ENCODE assay signal across 8 cellular contexts in genomic region chr1:151457911-151458882, GRCh38. TPM values are rescaled to one million over a fixed set of nuclear protein-coding genes. Genes with fewer than 3 reads are reported as not detected.
A peak's percentile ranks its signal among the peaks of the same experiment; 100 is the strongest.
DNase-seq lines count a peak whose midpoint lies in the region; TF ChIP-seq lines count a peak whose summit lies in the region.

No MANE protein-coding gene starts in this region.

- 0 to 1% (median 1%) methylated on average over 21 to 86 of the region's 87 CpGs for WGBS in adrenal gland, 4 donors
- WGBS in trophoblast cell (ENCODE audit: extremely low coverage, insufficient coverage, insufficient read length) = no CpG with 5 or more reads among the region's 87 CpGs
- WGBS in urinary bladder = 4% methylated on average over 85 of the region's 87 CpGs

- H4K12ac ChIP-seq in trophoblast cell (ENCODE audit: low read depth, low read length) = no peak overlapping the region

- in situ Hi-C loops in HAP-1 (cut with MboI; ENCODE audit: low sequenced_read_pairs) = no loop called here

- H3K9ac ChIP-seq in trophoblast cell (ENCODE audit: low read length) = peak overlapping the region; percentile 97

- DNase-seq in D341Med (ENCODE audit: low spot score) (peak; percentile 95), HAP-1 (ENCODE audit: low spot score in 2 of 2) (peak; percentile 74 to 76), NCI-H1105 treated with DMSO at 0.1 percent for 48 hours (lab: John Stamatoyannopoulos, UW) (peak; percentile 73), SW480 (ENCODE audit: low spot score) (peak; percentile 79), adrenal gland (peak; percentile 69 to 81 (median 71)), cardiac septum (ENCODE audit: low spot score) (peak; percentile 79), trophoblast cell (peak; percentile 23 to 60)

- peak overlapping the region; percentile 67 for H3K4me2 ChIP-seq in trophoblast cell (ENCODE audit: low read length)

- no peak overlapping the region for H3K14ac ChIP-seq in trophoblast cell (ENCODE audit: low read length)

- peak overlapping the region; percentile 83 for H3K4ac ChIP-seq in trophoblast cell (ENCODE audit: low read depth, low read length)

- H2AK5ac ChIP-seq in trophoblast cell (ENCODE audit: low read length) = no peak overlapping the region

- H2AFZ ChIP-seq in trophoblast cell (ENCODE audit: insufficient read depth, low read length, poor library complexity) = no peak overlapping the region

- TF ChIP-seq POLR2A in adrenal gland (IDR thresholded peaks at IDR 0.05) = peak; percentile 41 to 78

- intact Hi-C loops in adrenal gland (cut with DNase I) = no loop called here
- intact Hi-C loops in cardiac septum (cut with DNase I) = loop anchor here (5.0 kb wide), 1 partner anchor 79 kb away; no protein-coding TSS in a partner anchor

- peaks cover 8% of the 10 kb centered on the region for H3K79me1 ChIP-seq in trophoblast cell (ENCODE audit: low read length)

- peaks cover under 1% of the 10 kb centered on the region; the same call in 1 of the 2 replicates for H3K27me3 ChIP-seq in HAP-1 (ENCODE audit: low read depth)
- no peaks in the 10 kb centered on the region for H3K27me3 ChIP-seq in adrenal gland
- H3K27me3 ChIP-seq in trophoblast cell (ENCODE audit: insufficient read depth, low read length) = no peaks in the 10 kb centered on the region

- TF ChIP-seq CTCF in adrenal gland (IDR thresholded peaks at IDR 0.05) = no peak

- peak overlapping the region; percentile 88 for H4K91ac ChIP-seq in trophoblast cell (ENCODE audit: low read depth, low read length)

- H3K23ac ChIP-seq in trophoblast cell (ENCODE audit: low read length) = no peak overlapping the region

- H3K9me3 ChIP-seq in HAP-1 = no peaks in the 10 kb centered on the region
- no peaks in the 10 kb centered on the region for H3K9me3 ChIP-seq in adrenal gland (replicated peaks in 1 of 3)
- no peaks in the 10 kb centered on the region for H3K9me3 ChIP-seq in trophoblast cell (ENCODE audit: insufficient read depth, low read depth, low read length)

- peak overlapping the region; percentile 81 for H4K8ac ChIP-seq in trophoblast cell (ENCODE audit: low read depth, low read length)

- H3K79me2 ChIP-seq in trophoblast cell (ENCODE audit: control insufficient read depth, insufficient read depth, low read length, poor library complexity) = peaks cover 11% of the 10 kb centered on the region

- H3K36me3 ChIP-seq in HAP-1 (replicated peaks) (peaks cover 13% of the 10 kb centered on the region), adrenal gland (replicated peaks in 1 of 2) (no peaks in the 10 kb centered on the region), trophoblast cell (ENCODE audit: control insufficient read depth in 1 of 2, insufficient read depth in 2 of 2, low read length in 2 of 2) (peaks cover 0 to 1% of the 10 kb centered on the region in 2 experiments), urinary bladder (ENCODE audit: insufficient read depth) (no peaks in the 10 kb centered on the region)

- H3K27ac ChIP-seq in adrenal gland = peak overlapping the region; percentile 22 to 99 (median 88)
- peak overlapping the region; percentile 87 for H3K27ac ChIP-seq in trophoblast cell (ENCODE audit: low read depth, low read length)
- H3K27ac ChIP-seq in urinary bladder (ENCODE audit: low read depth) = peak overlapping the region; percentile 97

- peak overlapping the region; percentile 49 for H3K4me3 ChIP-seq in HAP-1
- H3K4me3 ChIP-seq in adrenal gland = peak overlapping the region; percentile 26 to 84 (median 70)
- H3K4me3 ChIP-seq in trophoblast cell (ENCODE audit: low read depth, low read length) = peak overlapping the region; percentile 96
- peak overlapping the region; percentile 97 for H3K4me3 ChIP-seq in urinary bladder (ENCODE audit: low read depth, low read length)

- H3K18ac ChIP-seq in trophoblast cell (ENCODE audit: low read length) = peak overlapping the region; percentile 87

- H3K4me1 ChIP-seq in HAP-1 = peaks cover 11% of the 10 kb centered on the region
- H3K4me1 ChIP-seq in adrenal gland (replicated peaks in 1 of 2) = peaks cover 25 to 45% of the 10 kb centered on the region in 2 donors
- peaks cover 0 to 2% of the 10 kb centered on the region in 2 experiments for H3K4me1 ChIP-seq in trophoblast cell (ENCODE audit: control insufficient read depth in 1 of 2, insufficient read depth in 2 of 2, low read length in 2 of 2)
- no peaks in the 10 kb centered on the region for H3K4me1 ChIP-seq in urinary bladder (ENCODE audit: insufficient read depth)

- peak overlapping the region; percentile 78 for H2BK12ac ChIP-seq in trophoblast cell (ENCODE audit: low read length)

- H2BK5ac ChIP-seq in trophoblast cell (ENCODE audit: low read depth, low read length, poor library complexity) = peak overlapping the region; percentile 76

- peak overlapping the region; percentile 77 for H2BK120ac ChIP-seq in trophoblast cell (ENCODE audit: insufficient read depth, low read length, poor library complexity)

RNA-seq across cellular contexts. Expression of gene POGZ, which starts 1.1 kb away (rescaled TPM):
- 100 to 1,000 TPM in 1 of 8 donors, 10 to 100 TPM in 7; 24.0 to 117 (median 64.3) TPM for total RNA-seq in adrenal gland
- 10 to 100 TPM; 41.2 to 85.0 (median 63.0) TPM for polyA plus RNA-seq in adrenal gland
- total RNA-seq in cardiac septum = 54.4 TPM
- polyA plus RNA-seq in trophoblast cell (2013) = 40.5 and 43.4 TPM in 2 replicates
- total RNA-seq in urinary bladder = 86.9 TPM
- polyA plus RNA-seq in urinary bladder = 32.1 TPM

RNA-seq across cellular contexts. Expression of gene CGN, which starts 53.0 kb away (rescaled TPM):
- total RNA-seq in adrenal gland (1 to 10 TPM in 2 of 8 donors, under 1 TPM in 6; 0.06 to 1.4 (median 0.77) TPM), cardiac septum (0.19 TPM), urinary bladder (5.9 TPM)
- polyA plus RNA-seq in adrenal gland (1 to 10 TPM in 1 of 3 donors, under 1 TPM in 2; 0.77 to 3.2 (median 0.86) TPM), urinary bladder (5.5 TPM)
- 22.2 and 24.0 TPM in 2 replicates for polyA plus RNA-seq in trophoblast cell (2013)

RNA-seq across cellular contexts. Expression of gene PSMB4, which starts 58.8 kb away (rescaled TPM):
- total RNA-seq in adrenal gland (100 to 1,000 TPM; 204 to 442 (median 293) TPM), cardiac septum (186 TPM), urinary bladder (217 TPM)
- polyA plus RNA-seq in adrenal gland (100 to 1,000 TPM; 364 to 544 (median 406) TPM), urinary bladder (323 TPM)
- polyA plus RNA-seq in trophoblast cell (2013) = 411 and 419 TPM in 2 replicates

Comparison
In these comparisons a context has a peak if more than half of its experiments do, and no peak if none do; other contexts are left out.
1. Peak in every context shown above with its lines: DNase-seq, H3K4me3 ChIP-seq and H3K27ac ChIP-seq.
2. DNase-seq: peak in every context shown above with its lines; median percentile 95 in D341Med; 79 in SW480; 79 in cardiac septum; 75 in HAP-1; 73 in NCI-H1105 treated with DMSO at 0.1 percent for 48 hours; 71 in adrenal gland; 42 in trophoblast cell.